ENCODE assay signal across 1 cellular context in the genomic region with DNA sequence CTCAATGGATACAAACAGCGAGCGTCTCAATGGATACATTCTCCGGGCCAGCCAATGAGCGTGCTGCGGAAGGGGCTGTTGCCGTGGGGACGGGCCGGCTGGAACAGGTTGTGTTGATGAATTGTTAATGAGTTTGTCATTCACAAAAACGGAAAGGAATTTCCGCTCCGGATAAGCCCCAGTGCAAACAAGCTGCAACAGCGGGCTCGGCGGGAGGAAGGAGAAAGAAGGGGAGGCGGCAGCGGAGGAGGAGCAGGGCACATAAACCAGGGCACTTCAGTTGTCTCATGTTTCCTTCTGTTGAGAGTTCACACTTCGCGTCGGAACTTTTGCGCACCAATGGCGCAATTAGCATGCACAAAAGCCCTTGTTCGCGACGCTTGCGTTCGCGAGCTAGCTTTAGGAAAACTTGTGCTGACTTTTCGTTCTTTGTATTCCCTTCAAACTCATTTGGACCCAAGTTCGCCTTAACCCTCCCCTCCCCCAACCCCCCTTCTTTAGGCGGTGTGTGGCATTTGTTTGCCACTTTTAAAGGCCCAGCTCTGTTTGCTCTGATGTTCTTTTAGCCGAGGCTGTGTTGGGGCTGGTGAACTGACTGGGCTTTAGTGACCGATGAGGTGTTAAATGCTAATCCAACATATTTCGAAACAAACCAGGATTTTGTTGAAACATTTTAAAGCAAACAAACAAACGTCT.
TF ChIP-seq lines count a peak whose summit lies in the region.

A gene with protein sequence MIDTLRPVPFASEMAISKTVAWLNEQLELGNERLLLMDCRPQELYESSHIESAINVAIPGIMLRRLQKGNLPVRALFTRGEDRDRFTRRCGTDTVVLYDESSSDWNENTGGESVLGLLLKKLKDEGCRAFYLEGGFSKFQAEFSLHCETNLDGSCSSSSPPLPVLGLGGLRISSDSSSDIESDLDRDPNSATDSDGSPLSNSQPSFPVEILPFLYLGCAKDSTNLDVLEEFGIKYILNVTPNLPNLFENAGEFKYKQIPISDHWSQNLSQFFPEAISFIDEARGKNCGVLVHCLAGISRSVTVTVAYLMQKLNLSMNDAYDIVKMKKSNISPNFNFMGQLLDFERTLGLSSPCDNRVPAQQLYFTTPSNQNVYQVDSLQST (minus strand): TSS at position 10 of the 696 bp plus-strand sequence. CDS start 462 bp downstream, outside the sequence.

TF ChIP-seq in H1, 55 proteins besides CTCF, POLR2A, EP300 and RAD21 (continued from another document and continues in another):
- TF ChIP-seq MAFK (IDR thresholded peaks at IDR 0.05; ENCODE audit: low read depth, low read length) (no peak), CHD2 (IDR thresholded peaks at IDR 0.05; ENCODE audit: low read length) (peak; percentile 13; the same call in 1 of the 2 replicates), SAP30 (IDR thresholded peaks at IDR 0.05; ENCODE audit: insufficient read depth, insufficient replicate concordance, low read length) (no peak), HDAC6 (IDR thresholded peaks at IDR 0.05; ENCODE audit: low read depth, low read length) (no peak), JUND (IDR thresholded peaks at IDR 0.05; ENCODE audit: low read length) (peak; percentile 48), TAF7 (optimal IDR thresholded peaks at IDR 0.05; ENCODE audit: borderline replicate concordance, low read depth, low read length) (no peak), JUN (IDR thresholded peaks at IDR 0.05; ENCODE audit: low read depth, low read length) (peak; percentile 66; the same call in 1 of the 2 replicates), RBBP5 (IDR thresholded peaks at IDR 0.05; ENCODE audit: borderline replicate concordance, low read depth, low read length) (peak; percentile 100), CBX5 (IDR thresholded peaks at IDR 0.05; ENCODE audit: low read depth, low read length) (no peak), BRCA1 (IDR thresholded peaks at IDR 0.05; ENCODE audit: low read depth, low read length) (no peak), EGR1 (IDR thresholded peaks at IDR 0.05; ENCODE audit: borderline replicate concordance, low read depth, low read length) (peak; percentile 48; the same call in 1 of the 2 replicates), RFX5 (IDR thresholded peaks at IDR 0.05; ENCODE audit: borderline replicate concordance, low read depth, low read length) (peak; percentile 44; the same call in 1 of the 2 replicates), SP4 (IDR thresholded peaks at IDR 0.05; ENCODE audit: low read length) (no peak), EZH2 (IDR thresholded peaks at IDR 0.05; ENCODE audit: low read depth, low read length, severe bottlenecking) (no peak), GTF2F1 (IDR thresholded peaks at IDR 0.05; ENCODE audit: borderline replicate concordance, low read depth, low read length) (no peak; the same call in 1 of the 2 replicates), GABPA (IDR thresholded peaks at IDR 0.05; ENCODE audit: borderline replicate concordance, insufficient read depth, low read length) (0 out of 2 replicates have a peak, but pooled peaks have one; percentile 17), CEBPB (IDR thresholded peaks at IDR 0.05; ENCODE audit: low read depth, low read length) (peak; percentile 8; the same call in 1 of the 2 replicates), CBX8 (IDR thresholded peaks at IDR 0.05; ENCODE audit: borderline replicate concordance, low read depth, low read length) (no peak), SIRT6 (IDR thresholded peaks at IDR 0.05; ENCODE audit: low read length) (no peak), RXRA (IDR thresholded peaks at IDR 0.05; ENCODE audit: insufficient read depth, low read depth, low read length) (no peak), HDAC2 (IDR thresholded peaks at IDR 0.05; ENCODE audit: borderline replicate concordance in 1 of 2, low read depth in 2 of 2, low read length in 2 of 2) (no peak), SUZ12 (IDR thresholded peaks at IDR 0.05; ENCODE audit: low read length) (no peak), FOSL1 (IDR thresholded peaks at IDR 0.05; ENCODE audit: insufficient read depth, low read depth, low read length) (no peak), PHF8 (conservative IDR thresholded peaks at IDR 0.05; ENCODE audit: low read depth, low read length) (no peak), CHD1 (IDR thresholded peaks at IDR 0.05; ENCODE audit: low read depth, low read length) (no peak; the same call in 1 of the 2 replicates), BACH1 (IDR thresholded peaks at IDR 0.05; ENCODE audit: low read length) (no peak), CTBP2 (IDR thresholded peaks at IDR 0.05; ENCODE audit: borderline replicate concordance, insufficient read depth, insufficient read length, low read length) (no peak), KDM1A (IDR thresholded peaks at IDR 0.05; ENCODE audit: borderline replicate concordance, low read length) (no peak), BCL11A (IDR thresholded peaks at IDR 0.05; ENCODE audit: low read depth in 2 of 2, low read length in 2 of 2) (no peak), POLR2AphosphoS5 (IDR thresholded peaks at IDR 0.05; ENCODE audit: low read depth, low read length) (peak; percentile 95), CREB1 (IDR thresholded peaks at IDR 0.05) (peak; percentile 22; the same call in 1 of the 2 replicates), YY1 (IDR thresholded peaks at IDR 0.05; ENCODE audit: low read depth, low read length) (peak; percentile 55; the same call in 1 of the 2 replicates), SRF (IDR thresholded peaks at IDR 0.05; ENCODE audit: low read depth, low read length) (no peak), TAF1 (IDR thresholded peaks at IDR 0.05; ENCODE audit: low read depth, low read length) (peak; percentile 72), KDM4A (IDR thresholded peaks at IDR 0.05; ENCODE audit: low read depth, low read length, severe bottlenecking) (no peak), POU5F1 (IDR thresholded peaks at IDR 0.05; ENCODE audit: low read depth, low read length) (no peak), TCF12 (IDR thresholded peaks at IDR 0.05; ENCODE audit: low read depth, low read length) (no peak), TBP (IDR thresholded peaks at IDR 0.05; ENCODE audit: low read depth, low read length) (peak; percentile 94), SP2 (IDR thresholded peaks at IDR 0.05; ENCODE audit: low read length) (no peak), RNF2 (IDR thresholded peaks at IDR 0.05; ENCODE audit: borderline replicate concordance, low read depth, low read length, missing control alignments, poor library complexity, severe bottlenecking) (no peak), ASH2L (IDR thresholded peaks at IDR 0.05; ENCODE audit: low read length) (peak; percentile 98), TEAD4 (IDR thresholded peaks at IDR 0.05; ENCODE audit: low read depth, low read length) (peak; percentile 76), SIN3A (conservative IDR thresholded peaks at IDR 0.05 in 1 of 2, IDR thresholded peaks at IDR 0.05 in 1 of 2; ENCODE audit: low read depth in 1 of 2, low read length in 2 of 2) (peak; percentile 31 to 84; a peak in 1 of 4 replicates), KDM5A (IDR thresholded peaks at IDR 0.05; ENCODE audit: low read length) (peak; percentile 52; the same call in 1 of the 2 replicates), ZNF274 (IDR thresholded peaks at IDR 0.05; ENCODE audit: borderline replicate concordance, extremely low read depth, low read length) (no peak)
- TF ChIP-seq, protein P1, sequence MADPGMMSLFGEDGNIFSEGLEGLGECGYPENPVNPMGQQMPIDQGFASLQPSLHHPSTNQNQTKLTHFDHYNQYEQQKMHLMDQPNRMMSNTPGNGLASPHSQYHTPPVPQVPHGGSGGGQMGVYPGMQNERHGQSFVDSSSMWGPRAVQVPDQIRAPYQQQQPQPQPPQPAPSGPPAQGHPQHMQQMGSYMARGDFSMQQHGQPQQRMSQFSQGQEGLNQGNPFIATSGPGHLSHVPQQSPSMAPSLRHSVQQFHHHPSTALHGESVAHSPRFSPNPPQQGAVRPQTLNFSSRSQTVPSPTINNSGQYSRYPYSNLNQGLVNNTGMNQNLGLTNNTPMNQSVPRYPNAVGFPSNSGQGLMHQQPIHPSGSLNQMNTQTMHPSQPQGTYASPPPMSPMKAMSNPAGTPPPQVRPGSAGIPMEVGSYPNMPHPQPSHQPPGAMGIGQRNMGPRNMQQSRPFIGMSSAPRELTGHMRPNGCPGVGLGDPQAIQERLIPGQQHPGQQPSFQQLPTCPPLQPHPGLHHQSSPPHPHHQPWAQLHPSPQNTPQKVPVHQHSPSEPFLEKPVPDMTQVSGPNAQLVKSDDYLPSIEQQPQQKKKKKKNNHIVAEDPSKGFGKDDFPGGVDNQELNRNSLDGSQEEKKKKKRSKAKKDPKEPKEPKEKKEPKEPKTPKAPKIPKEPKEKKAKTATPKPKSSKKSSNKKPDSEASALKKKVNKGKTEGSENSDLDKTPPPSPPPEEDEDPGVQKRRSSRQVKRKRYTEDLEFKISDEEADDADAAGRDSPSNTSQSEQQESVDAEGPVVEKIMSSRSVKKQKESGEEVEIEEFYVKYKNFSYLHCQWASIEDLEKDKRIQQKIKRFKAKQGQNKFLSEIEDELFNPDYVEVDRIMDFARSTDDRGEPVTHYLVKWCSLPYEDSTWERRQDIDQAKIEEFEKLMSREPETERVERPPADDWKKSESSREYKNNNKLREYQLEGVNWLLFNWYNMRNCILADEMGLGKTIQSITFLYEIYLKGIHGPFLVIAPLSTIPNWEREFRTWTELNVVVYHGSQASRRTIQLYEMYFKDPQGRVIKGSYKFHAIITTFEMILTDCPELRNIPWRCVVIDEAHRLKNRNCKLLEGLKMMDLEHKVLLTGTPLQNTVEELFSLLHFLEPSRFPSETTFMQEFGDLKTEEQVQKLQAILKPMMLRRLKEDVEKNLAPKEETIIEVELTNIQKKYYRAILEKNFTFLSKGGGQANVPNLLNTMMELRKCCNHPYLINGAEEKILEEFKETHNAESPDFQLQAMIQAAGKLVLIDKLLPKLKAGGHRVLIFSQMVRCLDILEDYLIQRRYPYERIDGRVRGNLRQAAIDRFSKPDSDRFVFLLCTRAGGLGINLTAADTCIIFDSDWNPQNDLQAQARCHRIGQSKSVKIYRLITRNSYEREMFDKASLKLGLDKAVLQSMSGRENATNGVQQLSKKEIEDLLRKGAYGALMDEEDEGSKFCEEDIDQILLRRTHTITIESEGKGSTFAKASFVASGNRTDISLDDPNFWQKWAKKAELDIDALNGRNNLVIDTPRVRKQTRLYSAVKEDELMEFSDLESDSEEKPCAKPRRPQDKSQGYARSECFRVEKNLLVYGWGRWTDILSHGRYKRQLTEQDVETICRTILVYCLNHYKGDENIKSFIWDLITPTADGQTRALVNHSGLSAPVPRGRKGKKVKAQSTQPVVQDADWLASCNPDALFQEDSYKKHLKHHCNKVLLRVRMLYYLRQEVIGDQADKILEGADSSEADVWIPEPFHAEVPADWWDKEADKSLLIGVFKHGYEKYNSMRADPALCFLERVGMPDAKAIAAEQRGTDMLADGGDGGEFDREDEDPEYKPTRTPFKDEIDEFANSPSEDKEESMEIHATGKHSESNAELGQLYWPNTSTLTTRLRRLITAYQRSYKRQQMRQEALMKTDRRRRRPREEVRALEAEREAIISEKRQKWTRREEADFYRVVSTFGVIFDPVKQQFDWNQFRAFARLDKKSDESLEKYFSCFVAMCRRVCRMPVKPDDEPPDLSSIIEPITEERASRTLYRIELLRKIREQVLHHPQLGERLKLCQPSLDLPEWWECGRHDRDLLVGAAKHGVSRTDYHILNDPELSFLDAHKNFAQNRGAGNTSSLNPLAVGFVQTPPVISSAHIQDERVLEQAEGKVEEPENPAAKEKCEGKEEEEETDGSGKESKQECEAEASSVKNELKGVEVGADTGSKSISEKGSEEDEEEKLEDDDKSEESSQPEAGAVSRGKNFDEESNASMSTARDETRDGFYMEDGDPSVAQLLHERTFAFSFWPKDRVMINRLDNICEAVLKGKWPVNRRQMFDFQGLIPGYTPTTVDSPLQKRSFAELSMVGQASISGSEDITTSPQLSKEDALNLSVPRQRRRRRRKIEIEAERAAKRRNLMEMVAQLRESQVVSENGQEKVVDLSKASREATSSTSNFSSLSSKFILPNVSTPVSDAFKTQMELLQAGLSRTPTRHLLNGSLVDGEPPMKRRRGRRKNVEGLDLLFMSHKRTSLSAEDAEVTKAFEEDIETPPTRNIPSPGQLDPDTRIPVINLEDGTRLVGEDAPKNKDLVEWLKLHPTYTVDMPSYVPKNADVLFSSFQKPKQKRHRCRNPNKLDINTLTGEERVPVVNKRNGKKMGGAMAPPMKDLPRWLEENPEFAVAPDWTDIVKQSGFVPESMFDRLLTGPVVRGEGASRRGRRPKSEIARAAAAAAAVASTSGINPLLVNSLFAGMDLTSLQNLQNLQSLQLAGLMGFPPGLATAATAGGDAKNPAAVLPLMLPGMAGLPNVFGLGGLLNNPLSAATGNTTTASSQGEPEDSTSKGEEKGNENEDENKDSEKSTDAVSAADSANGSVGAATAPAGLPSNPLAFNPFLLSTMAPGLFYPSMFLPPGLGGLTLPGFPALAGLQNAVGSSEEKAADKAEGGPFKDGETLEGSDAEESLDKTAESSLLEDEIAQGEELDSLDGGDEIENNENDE (IDR thresholded peaks at IDR 0.05; ENCODE audit: insufficient replicate concordance, low read length): no peak
- TF ChIP-seq, protein P2, sequence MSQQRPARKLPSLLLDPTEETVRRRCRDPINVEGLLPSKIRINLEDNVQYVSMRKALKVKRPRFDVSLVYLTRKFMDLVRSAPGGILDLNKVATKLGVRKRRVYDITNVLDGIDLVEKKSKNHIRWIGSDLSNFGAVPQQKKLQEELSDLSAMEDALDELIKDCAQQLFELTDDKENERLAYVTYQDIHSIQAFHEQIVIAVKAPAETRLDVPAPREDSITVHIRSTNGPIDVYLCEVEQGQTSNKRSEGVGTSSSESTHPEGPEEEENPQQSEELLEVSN (IDR thresholded peaks at IDR 0.05): peak; percentile 35; the same call in 1 of the 2 replicates
- TF ChIP-seq, protein P3, sequence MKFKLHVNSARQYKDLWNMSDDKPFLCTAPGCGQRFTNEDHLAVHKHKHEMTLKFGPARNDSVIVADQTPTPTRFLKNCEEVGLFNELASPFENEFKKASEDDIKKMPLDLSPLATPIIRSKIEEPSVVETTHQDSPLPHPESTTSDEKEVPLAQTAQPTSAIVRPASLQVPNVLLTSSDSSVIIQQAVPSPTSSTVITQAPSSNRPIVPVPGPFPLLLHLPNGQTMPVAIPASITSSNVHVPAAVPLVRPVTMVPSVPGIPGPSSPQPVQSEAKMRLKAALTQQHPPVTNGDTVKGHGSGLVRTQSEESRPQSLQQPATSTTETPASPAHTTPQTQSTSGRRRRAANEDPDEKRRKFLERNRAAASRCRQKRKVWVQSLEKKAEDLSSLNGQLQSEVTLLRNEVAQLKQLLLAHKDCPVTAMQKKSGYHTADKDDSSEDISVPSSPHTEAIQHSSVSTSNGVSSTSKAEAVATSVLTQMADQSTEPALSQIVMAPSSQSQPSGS (IDR thresholded peaks at IDR 0.05; ENCODE audit: low read length): no peak
- TF ChIP-seq, protein P4, sequence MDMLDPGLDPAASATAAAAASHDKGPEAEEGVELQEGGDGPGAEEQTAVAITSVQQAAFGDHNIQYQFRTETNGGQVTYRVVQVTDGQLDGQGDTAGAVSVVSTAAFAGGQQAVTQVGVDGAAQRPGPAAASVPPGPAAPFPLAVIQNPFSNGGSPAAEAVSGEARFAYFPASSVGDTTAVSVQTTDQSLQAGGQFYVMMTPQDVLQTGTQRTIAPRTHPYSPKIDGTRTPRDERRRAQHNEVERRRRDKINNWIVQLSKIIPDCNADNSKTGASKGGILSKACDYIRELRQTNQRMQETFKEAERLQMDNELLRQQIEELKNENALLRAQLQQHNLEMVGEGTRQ (IDR thresholded peaks at IDR 0.05; ENCODE audit: low read length): no peak
- TF ChIP-seq, protein P5, sequence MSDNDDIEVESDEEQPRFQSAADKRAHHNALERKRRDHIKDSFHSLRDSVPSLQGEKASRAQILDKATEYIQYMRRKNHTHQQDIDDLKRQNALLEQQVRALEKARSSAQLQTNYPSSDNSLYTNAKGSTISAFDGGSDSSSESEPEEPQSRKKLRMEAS (IDR thresholded peaks at IDR 0.05): peak; percentile 75
- TF ChIP-seq, protein P6, sequence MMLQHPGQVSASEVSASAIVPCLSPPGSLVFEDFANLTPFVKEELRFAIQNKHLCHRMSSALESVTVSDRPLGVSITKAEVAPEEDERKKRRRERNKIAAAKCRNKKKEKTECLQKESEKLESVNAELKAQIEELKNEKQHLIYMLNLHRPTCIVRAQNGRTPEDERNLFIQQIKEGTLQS (IDR thresholded peaks at IDR 0.05; ENCODE audit: insufficient read depth, low read depth, low read length): no peak
